8 cellular contexts compared by ENCODE assay signal in genomic region chr7:152823397-152823980, GRCh38.
DNase-seq lines count a peak whose midpoint lies in the region; ATAC-seq, FAIRE-seq and TF ChIP-seq lines count a peak whose summit lies in the region.
"Not testable (repeated sequence)": the region's sequence is repeated elsewhere in the genome, so short reads cannot be mapped to it uniquely, and the experiment has no call there.

No MANE protein-coding gene starts in this region.

- not testable (repeated sequence) for H3K27me3 Mint-ChIP-seq in activated naive CD8-positive, alpha-beta T cell treated with anti-CD3 and anti-CD28 coated beads, Interleukin-2, amount 10 ng/mL, durations not matched to agents 7 days and 5 days; memory B cell

- H3K4me1 ChIP-seq in Loucy (ENCODE audit: insufficient read depth, low read length, poor library complexity, severe bottlenecking); stomach: not testable (repeated sequence)

- not testable (repeated sequence) for H3K9me3 Mint-ChIP-seq in activated naive CD8-positive, alpha-beta T cell treated with anti-CD3 and anti-CD28 coated beads, Interleukin-2, amount 10 ng/mL, durations not matched to agents 7 days and 5 days; memory B cell

- not testable (repeated sequence) for H3K9me2 ChIP-seq in Loucy (replicated peaks; ENCODE audit: low read depth, low read length)

- ATAC-seq in GM21381 (IDR thresholded peaks at IDR 0.05; ENCODE audit: unreplicated experiment) (peak; percentile 59), memory B cell (ENCODE audit: low read depth) (peak; percentile 56)
- peak; percentile 75 for ATAC-seq in activated naive CD8-positive, alpha-beta T cell treated with anti-CD3 and anti-CD28 coated beads, Interleukin-2, amount 10 ng/mL, durations not matched to agents 7 days and 5 days (ENCODE audit: low read depth)

- H2AFZ ChIP-seq in Loucy (ENCODE audit: low read length), result not testable (repeated sequence)

- TF ChIP-seq CTCF in D721Med (IDR thresholded peaks at IDR 0.05; ENCODE audit: insufficient read depth, missing control alignments) (peak; percentile 21), Loucy (conservative IDR thresholded peaks at IDR 0.05; ENCODE audit: low read length) (peak; percentile 42; the same call in 1 of the 2 replicates), fibroblast of mammary gland (conservative IDR thresholded peaks at IDR 0.05; ENCODE audit: control insufficient read depth, insufficient read depth, low read depth, low read length) (peak; percentile 34), stomach (IDR thresholded peaks at IDR 0.05) (peak in 5 of 7 experiments; percentile 31 to 59 (median 53))

- not testable (repeated sequence) for DNase-seq in D721Med (ENCODE audit: insufficient read length, low spot score); activated naive CD8-positive, alpha-beta T cell treated with anti-CD3 and anti-CD28 coated beads, Interleukin-2, amount 10 ng/mL, durations not matched to agents 7 days and 5 days; memory B cell (ENCODE audit: low spot score in 2 of 2); stomach
- peak; percentile 22 for DNase-seq in OCI-M1 (lab: John Stamatoyannopoulos, UW)
- peak; percentile 17 for DNase-seq in fibroblast of mammary gland (ENCODE audit: low read depth)

- H3K79me2 ChIP-seq in Loucy (ENCODE audit: insufficient read depth, low read length), result not testable (repeated sequence)

- not testable (repeated sequence) for H4K20me1 ChIP-seq in Loucy (ENCODE audit: insufficient read depth, low read length, poor library complexity, severe bottlenecking)

- not testable (repeated sequence) for TF ChIP-seq EP300 in stomach (IDR thresholded peaks at IDR 0.05)

- not testable (repeated sequence) for H3K27ac Mint-ChIP-seq in activated naive CD8-positive, alpha-beta T cell treated with anti-CD3 and anti-CD28 coated beads, Interleukin-2, amount 10 ng/mL, durations not matched to agents 7 days and 5 days; memory B cell

- not testable (repeated sequence) for H3F3A ChIP-seq in Loucy (ENCODE audit: low read depth)

- not testable (repeated sequence) for H3K27ac ChIP-seq in stomach

- H3K36me3 Mint-ChIP-seq in activated naive CD8-positive, alpha-beta T cell treated with anti-CD3 and anti-CD28 coated beads, Interleukin-2, amount 10 ng/mL, durations not matched to agents 7 days and 5 days; memory B cell: not testable (repeated sequence)

- H3K4me2 ChIP-seq in Loucy (ENCODE audit: low read depth, low read length, poor library complexity, severe bottlenecking), result not testable (repeated sequence)

- whole genome bisulfite sequencing in stomach, 5 donors, result 18 to 47% (median 32%) methylated on average over 11 of the region's 11 CpGs

- H3K4me3 ChIP-seq in Loucy (ENCODE audit: low read length, poor library complexity, severe bottlenecking); fibroblast of mammary gland (ENCODE audit: control insufficient read depth, low read depth, low read length); stomach: not testable (repeated sequence)

- POLR2A ChIA-PET in activated naive CD8-positive, alpha-beta T cell treated with anti-CD3 and anti-CD28 coated beads, Interleukin-2, amount 10 ng/mL, durations not matched to agents 7 days and 5 days (lab: Charles Lee), result not testable (repeated sequence)

- H3K4me1 Mint-ChIP-seq in activated naive CD8-positive, alpha-beta T cell treated with anti-CD3 and anti-CD28 coated beads, Interleukin-2, amount 10 ng/mL, durations not matched to agents 7 days and 5 days; memory B cell: not testable (repeated sequence)

- H3K4me3 Mint-ChIP-seq in activated naive CD8-positive, alpha-beta T cell treated with anti-CD3 and anti-CD28 coated beads, Interleukin-2, amount 10 ng/mL, durations not matched to agents 7 days and 5 days; memory B cell: not testable (repeated sequence)

- H3K9me3 ChIP-seq in Loucy (ENCODE audit: insufficient read depth, low read depth, low read length); stomach: not testable (repeated sequence)

- not testable (repeated sequence) for FAIRE-seq in D721Med (lab: Jason Lieb, UNC)

- H3K9ac ChIP-seq in Loucy (ENCODE audit: low read depth, low read length, poor library complexity, severe bottlenecking), result not testable (repeated sequence)

- TF ChIP-seq POLR2A in stomach (IDR thresholded peaks at IDR 0.05), result not testable (repeated sequence)

- not testable (repeated sequence) for H3K27me3 ChIP-seq in Loucy (ENCODE audit: insufficient read depth, low read length, poor library complexity, severe bottlenecking); stomach

- intact Hi-C loops in stomach (cut with DNase I; ENCODE audit: low total_unique reads), result not testable (repeated sequence)

- H3K36me3 ChIP-seq in Loucy (ENCODE audit: insufficient read depth, low read length), result not testable (repeated sequence)
- H3K36me3 ChIP-seq in stomach, result peaks cover 0 to 32% (median 22%) of the 10 kb centered on the region in 4 donors
